20 cellular contexts compared by ENCODE assay signal in the genomic region with DNA sequence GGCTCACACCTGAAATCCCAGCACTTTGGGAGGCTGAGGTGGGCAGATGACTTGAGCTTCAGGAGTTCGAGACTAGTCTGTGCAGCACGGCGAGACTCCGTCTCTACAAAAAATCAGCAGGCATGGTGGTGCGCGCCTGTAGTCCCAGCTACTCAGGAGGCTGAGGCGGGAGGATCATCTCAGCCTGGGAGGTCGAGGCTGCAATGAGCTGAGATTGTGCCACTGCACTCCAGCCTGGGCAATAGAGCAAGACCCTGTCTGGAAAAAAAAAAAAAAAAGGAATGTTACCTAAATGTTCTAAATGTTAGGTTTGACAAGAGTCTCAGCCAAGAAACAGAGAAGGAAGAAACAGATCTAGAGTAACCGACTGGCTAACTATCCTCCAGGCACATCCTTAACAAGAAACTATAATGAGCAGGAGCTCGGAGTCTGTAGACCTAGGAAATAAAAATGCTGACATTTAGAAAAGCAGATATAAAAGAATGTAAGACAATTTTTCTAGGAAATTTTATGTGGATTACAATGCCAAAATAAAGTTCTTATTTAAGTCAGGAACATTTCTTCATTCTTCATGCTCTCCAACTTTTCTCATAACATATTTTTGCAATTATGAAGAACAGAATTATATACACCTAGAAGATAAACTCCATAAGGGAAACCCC.
A peak's percentile ranks its signal among the peaks of the same experiment; 100 is the strongest.
DNase-seq lines count a peak whose midpoint lies in the region; ATAC-seq, FAIRE-seq and TF ChIP-seq lines count a peak whose summit lies in the region.
"Had no signal": no experiment of that assay in that cellular context is flagged by ENCODE, and none has a peak within 500 bp of the region (broad histone marks: within the 10 kb centered on the region; RNA-seq: fewer than 3 reads in every experiment).

No MANE protein-coding gene starts in this region.

- peaks cover under 1% of the 10 kb centered on the region for H3K4me1 Mint-ChIP-seq in T-helper 17 cell

- intact Hi-C loops in HepG2 (cut with micrococcal nuclease; ENCODE audit: unreplicated experiment) (no loop called here), right lobe of liver (cut with DNase I) (no loop called here)

- H3K79me2 ChIP-seq in HepG2 (ENCODE audit: insufficient read depth, low read length), result no peaks in the 10 kb centered on the region
- no peaks in the 10 kb centered on the region for H3K79me2 ChIP-seq in mesendoderm (ENCODE audit: control insufficient read depth, insufficient read depth, low read length)

- H3K27me3 ChIP-seq in HepG2 (ENCODE audit: control insufficient read depth in 1 of 2, insufficient read depth in 2 of 2, low read length in 2 of 2) (peaks cover 0 to 5% of the 10 kb centered on the region in 2 experiments; a peak in 1 of 5 replicates), right lobe of liver (no peaks in the 10 kb centered on the region), neuronal stem cell (ENCODE audit: control insufficient read depth in 3 of 3, insufficient read depth in 3 of 3, low read depth in 1 of 3, low read length in 3 of 3) (peaks cover 0 to 42% (median 0%) of the 10 kb centered on the region in 3 experiments), mesendoderm (ENCODE audit: insufficient read depth, low read length, poor library complexity) (no peaks in the 10 kb centered on the region)

- no peaks in the 10 kb centered on the region for H3K9me3 ChIP-seq in HepG2 (ENCODE audit: low read length)
- no peaks in the 10 kb centered on the region for H3K9me3 ChIP-seq in right lobe of liver
- no peaks in the 10 kb centered on the region for H3K9me3 ChIP-seq in T-helper 17 cell (ENCODE audit: control insufficient read depth, low read length, poor library complexity, severe bottlenecking)
- no peaks in the 10 kb centered on the region for H3K9me3 ChIP-seq in neuronal stem cell (replicated peaks in 1 of 2; ENCODE audit: control insufficient read depth in 2 of 2, insufficient read depth in 1 of 2, low read depth in 1 of 2, low read length in 2 of 2)

- H3K36me3 Mint-ChIP-seq in T-helper 17 cell (ENCODE audit: low read depth), result no peaks in the 10 kb centered on the region

- no peak overlapping the region for H3K4me3 Mint-ChIP-seq in T-helper 17 cell
- H3K4me3 Mint-ChIP-seq: CD4-positive, alpha-beta memory T cell; GM23338; H9; HFFc6 had no signal

- in situ Hi-C loops in HepG2 (cut with HindIII; ENCODE audit: extremely low pct_ligation_motif_present, low pct_unique_long_range_greater_than_20kb), result no loop called here

- no peak for ATAC-seq in HepG2
- ATAC-seq in right lobe of liver, result no peak
- no peak for ATAC-seq in T-helper 17 cell
- ATAC-seq: GM23338, HCT116 had no signal

- no peak for TF ChIP-seq RAD21 in HepG2 (CRISPR knock-in tag; IDR thresholded peaks at IDR 0.05)

- H3K23ac ChIP-seq in neuronal stem cell (ENCODE audit: low read depth, low read length, poor library complexity) (no peak overlapping the region), mesendoderm (ENCODE audit: low read length) (no peak overlapping the region)

- H3K27ac Mint-ChIP-seq in T-helper 17 cell, result peak overlapping the region; percentile 9
- H3K27ac Mint-ChIP-seq: CD4-positive, alpha-beta memory T cell; GM23338; H9; HFFc6 had no signal

- no peak overlapping the region for H4K8ac ChIP-seq in neuronal stem cell (ENCODE audit: low read depth, low read length)
- H4K8ac ChIP-seq in mesendoderm (ENCODE audit: low read depth, low read length), result no peak overlapping the region

- no peak overlapping the region for H3K9ac ChIP-seq in HepG2 (ENCODE audit: insufficient read depth, low read depth, low read length)
- H3K9ac ChIP-seq in neuronal stem cell (ENCODE audit: low read depth, low read length, poor library complexity), result no peak overlapping the region
- no peak overlapping the region for H3K9ac ChIP-seq in mesendoderm (ENCODE audit: low read length)

- no peak overlapping the region for H3K27ac ChIP-seq in HepG2 (ENCODE audit: extremely low read length, insufficient read depth, low read length)
- no peak overlapping the region for H3K27ac ChIP-seq in right lobe of liver
- no peak overlapping the region for H3K27ac ChIP-seq in neuronal stem cell (replicated peaks; ENCODE audit: low read length)
- H3K27ac ChIP-seq in mesendoderm (ENCODE audit: low read depth, low read length), result no peak overlapping the region

- H3K4ac ChIP-seq in neuronal stem cell (ENCODE audit: low read length) (no peak overlapping the region), mesendoderm (ENCODE audit: low read depth, low read length) (no peak overlapping the region)

- H3K4me2 ChIP-seq in HepG2 (ENCODE audit: low read depth, low read length) (no peak overlapping the region), neuronal stem cell (ENCODE audit: insufficient read depth, low read length, poor library complexity, severe bottlenecking) (no peak overlapping the region), mesendoderm (ENCODE audit: low read length) (no peak overlapping the region)
- H3K4me2 ChIP-seq: GM23338 had no signal

- no TSS peak for BruUV-seq in HepG2 (replicated peaks; lab: Mats Ljungman, UMichigan)

- no peak overlapping the region for H3K56ac ChIP-seq in mesendoderm (ENCODE audit: low read length)

- H3K4me3 ChIP-seq in HepG2 (replicated peaks in 1 of 3; ENCODE audit: insufficient read depth in 1 of 3, low read depth in 2 of 3, low read length in 3 of 3) (no peak overlapping the region), right lobe of liver (no peak overlapping the region), neuronal stem cell (ENCODE audit: low read length in 2 of 2) (no peak overlapping the region), mesendoderm (ENCODE audit: low read length) (no peak overlapping the region)
- H3K4me3 ChIP-seq: GM23338 had no signal

- H3K79me1 ChIP-seq in neuronal stem cell (ENCODE audit: low read depth, low read length) (no peaks in the 10 kb centered on the region), mesendoderm (ENCODE audit: low read length) (no peaks in the 10 kb centered on the region)

- H2BK15ac ChIP-seq in neuronal stem cell (ENCODE audit: low read length), result no peak overlapping the region
- no peak overlapping the region for H2BK15ac ChIP-seq in mesendoderm (replicated peaks; ENCODE audit: low read depth)

- no peak overlapping the region for H2BK12ac ChIP-seq in neuronal stem cell (ENCODE audit: low read length)

- H2AFZ ChIP-seq in HepG2 (ENCODE audit: low read length) (no peak overlapping the region), neuronal stem cell (ENCODE audit: low read length) (no peak overlapping the region)
- H2AFZ ChIP-seq: GM23338 had no signal

- FAIRE-seq in HepG2 (lab: Jason Lieb, UNC), result no peak
- FAIRE-seq: GM12891, GM18507 had no signal

- CTCF ChIA-PET in HepG2 (lab: Yijun Ruan, JAX; ENCODE audit: low intra/inter-chr PET ratio, low total read pairs), result no interaction called here

- H4K91ac ChIP-seq in neuronal stem cell (ENCODE audit: low read depth, low read length, poor library complexity), result no peak overlapping the region

- H3K14ac ChIP-seq in neuronal stem cell (ENCODE audit: low read length), result peak overlapping the region; percentile 33

- DNase-seq in HepG2 (ENCODE audit: low spot score) (no peak), right lobe of liver (no peak), T-helper 17 cell (no peak), neuronal stem cell (ENCODE audit: low spot score) (no peak), mesendoderm (no peak)
- no peak for DNase-seq in activated CD4-positive, alpha-beta T cell treated with anti-CD3 and anti-CD28 coated beads for 48 hours
- DNase-seq: 8988T; C1 segment of cervical spinal cord; Calu3; CD4-positive, alpha-beta memory T cell; COR-L47; DMS53; DMS79 treated with DMSO at 0.1 percent for 48 hours; GF-D8; H9; HFFc6 had no signal

- no peak overlapping the region for H2BK120ac ChIP-seq in neuronal stem cell (ENCODE audit: low read depth, low read length)
- no peak overlapping the region for H2BK120ac ChIP-seq in mesendoderm (ENCODE audit: low read depth, low read length)

- H3K27me3 Mint-ChIP-seq in T-helper 17 cell, result peaks cover 35% of the 10 kb centered on the region

- TF ChIP-seq POLR2A in HepG2 (IDR thresholded peaks at IDR 0.05; ENCODE audit: insufficient read depth in 1 of 2, low read depth in 2 of 2, low read length in 2 of 2) (no peak), right lobe of liver (IDR thresholded peaks at IDR 0.05) (no peak)

- H2BK5ac ChIP-seq in neuronal stem cell (ENCODE audit: low read length) (no peak overlapping the region), mesendoderm (ENCODE audit: low read length) (no peak overlapping the region)

- H3K4me1 ChIP-seq in HepG2 (ENCODE audit: insufficient read depth, low read length) (no peaks in the 10 kb centered on the region), right lobe of liver (no peaks in the 10 kb centered on the region), neuronal stem cell (ENCODE audit: control insufficient read depth in 2 of 2, insufficient read depth in 1 of 2, low read depth in 1 of 2, low read length in 2 of 2) (peaks cover 0 to 4% of the 10 kb centered on the region in 2 donors), mesendoderm (ENCODE audit: control insufficient read depth, low read depth, low read length) (no peaks in the 10 kb centered on the region)

- no peak for TF ChIP-seq CTCF in HepG2 (CRISPR knock-in tag; IDR thresholded peaks at IDR 0.05)
- TF ChIP-seq CTCF in right lobe of liver (IDR thresholded peaks at IDR 0.05), result no peak

- H3K36me3 ChIP-seq in HepG2 (replicated peaks in 1 of 2; ENCODE audit: control insufficient read depth in 1 of 2, insufficient read depth in 2 of 2, low read length in 2 of 2), result no peaks in the 10 kb centered on the region
- no peaks in the 10 kb centered on the region for H3K36me3 ChIP-seq in right lobe of liver
- H3K36me3 ChIP-seq in neuronal stem cell (replicated peaks in 1 of 2; ENCODE audit: control insufficient read depth in 2 of 2, insufficient read depth in 2 of 2, low read length in 2 of 2), result no peaks in the 10 kb centered on the region
- no peaks in the 10 kb centered on the region for H3K36me3 ChIP-seq in mesendoderm (ENCODE audit: control insufficient read depth, insufficient read depth, low read length)

- H4K5ac ChIP-seq in mesendoderm (ENCODE audit: low read length), result no peak overlapping the region

- TF ChIP-seq EP300 in HepG2 (IDR thresholded peaks at IDR 0.05; ENCODE audit: low read depth in 2 of 2, low read length in 2 of 2), result no peak
- TF ChIP-seq EP300 in HepG2 (CRISPR knock-in tag; IDR thresholded peaks at IDR 0.05; ENCODE audit: borderline replicate concordance), result no peak

- H4K20me1 ChIP-seq in HepG2 (ENCODE audit: insufficient read depth, low read length), result no peaks in the 10 kb centered on the region

- 57% methylated on average over 10 of the region's 10 CpGs for WGBS in HepG2 (ENCODE audit: low lambda C conversion rate)
- WGBS in right lobe of liver (ENCODE audit: insufficient coverage, low coverage, low lambda C conversion rate, missing lambda C conversion rate), result 69% methylated on average over 8 of the region's 10 CpGs
- no CpG with 5 or more reads among the region's 10 CpGs for WGBS in neuronal stem cell (ENCODE audit: extremely low coverage in 2 of 2, insufficient read length in 2 of 2, insufficient replicate concordance in 1 of 2), 2 donors
- WGBS in mesendoderm (ENCODE audit: extremely low coverage, insufficient coverage, low lambda C conversion rate), result no CpG with 5 or more reads among the region's 10 CpGs

- POLR2A ChIA-PET in HepG2 (lab: Yijun Ruan, JAX), result no interaction called here

- H3K18ac ChIP-seq in neuronal stem cell (ENCODE audit: low read length) (no peak overlapping the region), mesendoderm (ENCODE audit: low read length) (no peak overlapping the region)

- H2AK5ac ChIP-seq in neuronal stem cell (ENCODE audit: low read depth, low read length) (no peak overlapping the region), mesendoderm (ENCODE audit: low read length) (no peak overlapping the region)
